In the genomic region with DNA sequence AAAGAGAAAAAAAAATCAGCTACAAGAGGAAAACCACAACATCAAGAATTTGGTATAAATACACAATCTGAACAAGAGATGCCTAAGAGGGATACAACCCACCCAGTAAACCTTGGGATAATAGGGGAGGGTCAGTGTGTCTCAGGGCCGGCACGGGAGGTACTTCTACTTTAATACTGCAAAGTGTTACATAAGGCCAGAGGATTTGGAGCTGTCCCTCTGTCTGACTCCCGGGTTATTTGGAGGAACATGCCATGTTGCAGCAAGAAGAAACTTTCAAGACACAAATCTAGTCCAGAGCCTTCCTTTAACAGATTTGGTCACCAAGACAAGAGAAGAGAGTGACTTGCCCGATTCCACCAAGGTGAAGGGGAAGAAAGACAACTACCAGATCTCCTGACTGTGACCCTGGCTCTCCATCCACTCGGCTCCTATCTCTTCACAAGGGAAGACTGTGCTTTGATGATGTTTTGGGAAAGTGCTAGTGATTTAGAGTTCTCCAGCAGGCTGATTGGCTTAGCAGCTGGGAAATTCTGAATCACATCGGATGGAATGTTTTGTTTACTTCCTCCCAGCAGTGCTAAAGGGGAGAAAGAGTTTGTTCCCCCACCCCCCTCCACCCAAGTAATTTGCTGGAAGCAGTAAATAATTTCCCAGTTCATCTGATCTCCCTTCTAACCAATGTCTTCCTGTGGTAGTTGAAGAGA, we compare ENCODE assay signal across 9 cellular contexts. TPM values are rescaled to one million over a fixed set of nuclear protein-coding genes. Genes with fewer than 3 reads are reported as not detected.
DNase-seq lines count a peak whose midpoint lies in the region; FAIRE-seq and TF ChIP-seq lines count a peak whose summit lies in the region.
"Had no signal": no experiment of that assay in that cellular context is flagged by ENCODE, and none has a peak within 500 bp of the region (broad histone marks: within the 10 kb centered on the region; RNA-seq: fewer than 3 reads in every experiment).

No MANE protein-coding gene starts in this region.

- peak overlapping the region; percentile 49 for H3K4me2 ChIP-seq in keratinocyte (ENCODE audit: control insufficient read depth, extremely low read depth, insufficient read depth, low read depth, low read length)

- DNase-seq in HK-2 (ENCODE audit: unreplicated experiment) (peak; percentile 56), cerebellar cortex (ENCODE audit: low spot score) (peak; percentile 32), keratinocyte (ENCODE audit: low read depth, low spot score) (no peak), stromal cell of bone marrow (ENCODE audit: low read depth) (peak; percentile 93), mesenteric fat pad (ENCODE audit: low spot score) (no peak), NCI-H2196 treated with DMSO at 0.1 percent for 48 hours (lab: John Stamatoyannopoulos, UW; ENCODE audit: unreplicated experiment) (no peak)
- DNase-seq in activated naive CD4-positive, alpha-beta T cell (lab: John Stamatoyannopoulos, UW) = no peak
- DNase-seq in stimulated activated CD4-positive, alpha-beta T cell treated with anti-CD3 and anti-CD28 coated beads, Interleukin-1b, Interleukin-23, amount 100 ng/mL, for 48 hours = no peak
- DNase-seq: activated effector memory CD4-positive, alpha-beta T cell treated with Interleukin-2 at 50 U/mL for 16 hours had no signal

- H3K9me3 ChIP-seq in keratinocyte (ENCODE audit: control insufficient read depth, low read depth, low read length) = no peaks in the 10 kb centered on the region

- no peaks in the 10 kb centered on the region for H4K20me1 ChIP-seq in keratinocyte (ENCODE audit: control insufficient read depth, extremely low read depth, insufficient read depth, low read length)

- no peaks in the 10 kb centered on the region for H3K79me2 ChIP-seq in keratinocyte (ENCODE audit: control insufficient read depth, insufficient read depth, low read length)

- peak overlapping the region; percentile 4 to 35 (median 21) for H3K4me3 ChIP-seq in keratinocyte (ENCODE audit: control insufficient read depth in 2 of 3, extremely low read depth in 1 of 3, insufficient read depth in 2 of 3, low read depth in 1 of 3, low read length in 3 of 3)

- no peaks in the 10 kb centered on the region for H3K36me3 ChIP-seq in keratinocyte (ENCODE audit: control insufficient read depth in 2 of 2, extremely low read depth in 1 of 2, insufficient read depth in 2 of 2, low read length in 2 of 2)

- H3K27ac ChIP-seq in keratinocyte (ENCODE audit: control insufficient read depth, insufficient read depth, low read length) = peak overlapping the region; percentile 61

- peak overlapping the region; percentile 50 for H2AFZ ChIP-seq in keratinocyte (ENCODE audit: control insufficient read depth, low read length)

- FAIRE-seq in keratinocyte (lab: Jason Lieb, UNC) = peak; percentile 90

- H3K4me1 ChIP-seq in keratinocyte (ENCODE audit: control insufficient read depth, extremely low read depth, insufficient read depth, low read length) = peaks cover 24% of the 10 kb centered on the region

- H3K9me1 ChIP-seq in keratinocyte (ENCODE audit: control insufficient read depth, extremely low read depth, insufficient read depth, low read length) = no peaks in the 10 kb centered on the region

- TF ChIP-seq CTCF in keratinocyte (optimal IDR thresholded peaks at IDR 0.05 in 1 of 3, IDR thresholded peaks at IDR 0.05 in 1 of 3, conservative IDR thresholded peaks at IDR 0.05 in 1 of 3; ENCODE audit: extremely low read depth in 1 of 3, insufficient read depth in 2 of 3, low read length in 3 of 3) = no peak

- H3K9ac ChIP-seq in keratinocyte (ENCODE audit: control insufficient read depth, extremely low read depth, insufficient read depth, low read length) = no peak overlapping the region

- dilution Hi-C loops in keratinocyte (cut with MboI; ENCODE audit: extremely low pct_ligation_motif_present, low sequenced_read_pairs) = no loop called here

- H3K27me3 ChIP-seq in keratinocyte (ENCODE audit: control insufficient read depth, extremely low read depth, insufficient read depth, low read length) = no peaks in the 10 kb centered on the region

RNA-seq across cellular contexts. Expression of a gene that starts 29.3 kb away (rescaled TPM):
- polyA plus RNA-seq in keratinocyte = 0.02 to 0.09 TPM (median 0.05 TPM) in 3 replicates
- not detected for polyA plus RNA-seq in keratinocyte (2011; ENCODE audit: low read depth)
- 0.04 and 0.19 TPM in 2 replicates for polyA plus RNA-seq in keratinocyte (2011; cell fraction: cytosol; rRNA removed)
- 0.05 and 0.39 TPM in 2 replicates for polyA plus RNA-seq in keratinocyte (2011; cell fraction: nucleus; rRNA removed)
- 0.05 and 0.11 TPM in 2 replicates for polyA plus RNA-seq in keratinocyte (2012; ENCODE audit: low replicate concordance)
- polyA minus RNA-seq in keratinocyte = 0.16 TPM in 1 of 3 replicates, not detected in the others
- not detected for polyA minus RNA-seq in keratinocyte (2011; cell fraction: cytosol; rRNA and poly(A)+ RNA removed)
- polyA minus RNA-seq in keratinocyte (2011; cell fraction: nucleus; rRNA and poly(A)+ RNA removed) = 0.62 TPM in 1 of 2 replicates, not detected in the other
- total RNA-seq in mesenteric fat pad = 4.2 TPM

Comparison
In these comparisons a context has a peak if more than half of its experiments do, and no peak if none do; other contexts are left out.
1. DNase-seq: peak in HK-2 (single experiment), cerebellar cortex (single experiment) and stromal cell of bone marrow (single experiment); none in keratinocyte (single experiment), mesenteric fat pad (single experiment), activated naive CD4-positive, alpha-beta T cell (0 of 4), NCI-H2196 treated with DMSO at 0.1 percent for 48 hours (single experiment) and stimulated activated CD4-positive, alpha-beta T cell treated with anti-CD3 and anti-CD28 coated beads, Interleukin-1b, Interleukin-23, amount 100 ng/mL, for 48 hours (single experiment).